Comparison of ENCODE assay signal across 17 cellular contexts in genomic region chr5:133882107-133882695, GRCh38.
"Had no signal": no experiment of that assay in that cellular context is flagged by ENCODE, and none has a peak within 500 bp of the region (broad histone marks: within the 10 kb centered on the region; RNA-seq: fewer than 3 reads in every experiment).

No MANE protein-coding gene starts in this region.

- H3K4me1 Mint-ChIP-seq: activated T-helper 17 cell treated with anti-CD3 and anti-CD28 coated beads, Interleukin-2, amount 50 U/mL, for 72 hours; immature natural killer cell had no signal

- H3K27me3 ChIP-seq: ascending aorta, breast epithelium, gastrocnemius medialis had no signal

- H3K36me3 Mint-ChIP-seq: immature natural killer cell had no signal

- ATAC-seq: activated CD4-positive, CD25-positive, alpha-beta regulatory T cell treated with anti-CD3 and anti-CD28 coated beads, Interleukin-2, amount 50 U/mL, for 24 hours; activated naive CD8-positive, alpha-beta T cell treated with anti-CD3 and anti-CD28 coated beads, Interleukin-2, amount 50 U/mL, for 24 hours; activated T-helper 17 cell treated with anti-CD3 and anti-CD28 coated beads, Interleukin-2, amount 50 U/mL, for 72 hours; gastrocnemius medialis; heart left ventricle; lower lobe of right lung; sciatic nerve had no signal

- DNase-seq: activated CD4-positive, alpha-beta T cell treated with anti-CD3 and anti-CD28 coated beads, Interleukin-2, amount 50 U/mL, for 4 hours; activated naive CD4-positive, alpha-beta T cell treated with anti-CD3 and anti-CD28 coated beads for 36 hours; activated naive CD8-positive, alpha-beta T cell treated with anti-CD3 and anti-CD28 coated beads, Interleukin-2, amount 50 U/mL, for 24 hours; erythroblast; gastrocnemius medialis; heart left ventricle; immature natural killer cell; lower lobe of right lung; midbrain; stimulated activated CD4-positive, alpha-beta T cell treated with anti-CD3 and anti-CD28 coated beads, Interleukin-1b, Interleukin-23, amount 100 ng/mL, for 48 hours had no signal

- H3K27ac ChIP-seq: ascending aorta, breast epithelium, gastrocnemius medialis, heart left ventricle, lower lobe of right lung, thoracic aorta had no signal

- H3K9me3 Mint-ChIP-seq: activated naive CD4-positive, alpha-beta T cell treated with anti-CD3 and anti-CD28 coated beads for 36 hours; activated naive CD8-positive, alpha-beta T cell treated with anti-CD3 and anti-CD28 coated beads, Interleukin-2, amount 50 U/mL, for 24 hours; activated T-helper 17 cell treated with anti-CD3 and anti-CD28 coated beads, Interleukin-2, amount 50 U/mL, for 72 hours; immature natural killer cell had no signal

- H3K27ac Mint-ChIP-seq: activated naive CD4-positive, alpha-beta T cell treated with anti-CD3 and anti-CD28 coated beads for 36 hours; activated naive CD8-positive, alpha-beta T cell treated with anti-CD3 and anti-CD28 coated beads, Interleukin-2, amount 50 U/mL, for 24 hours; activated T-helper 17 cell treated with anti-CD3 and anti-CD28 coated beads, Interleukin-2, amount 50 U/mL, for 72 hours; immature natural killer cell had no signal

- H3K4me3 ChIP-seq: ascending aorta, breast epithelium, gastrocnemius medialis, heart left ventricle, lower lobe of right lung, thoracic aorta had no signal

- H3K9me3 ChIP-seq: ascending aorta, breast epithelium, gastrocnemius medialis, heart left ventricle, lower lobe of right lung, thoracic aorta had no signal

- H3K4me3 Mint-ChIP-seq: activated naive CD4-positive, alpha-beta T cell treated with anti-CD3 and anti-CD28 coated beads for 36 hours; activated naive CD8-positive, alpha-beta T cell treated with anti-CD3 and anti-CD28 coated beads, Interleukin-2, amount 50 U/mL, for 24 hours; activated T-helper 17 cell treated with anti-CD3 and anti-CD28 coated beads, Interleukin-2, amount 50 U/mL, for 72 hours; immature natural killer cell; neural crest cell had no signal

- H3K36me3 ChIP-seq: ascending aorta, breast epithelium, gastrocnemius medialis, heart left ventricle, lower lobe of right lung, thoracic aorta had no signal

- H3K4me1 ChIP-seq: ascending aorta, breast epithelium, gastrocnemius medialis, heart left ventricle, lower lobe of right lung had no signal
